In genomic region chr5:172088801-172089200, GRCh38 we compare ENCODE assay signal across 18 cellular contexts.
DNase-seq lines count a peak whose midpoint lies in the region; ATAC-seq and TF ChIP-seq lines count a peak whose summit lies in the region.
"Had no signal": no experiment of that assay in that cellular context is flagged by ENCODE, and none has a peak within 500 bp of the region (broad histone marks: within the 10 kb centered on the region; RNA-seq: fewer than 3 reads in every experiment).

No MANE protein-coding gene starts in this region.

- no peaks in the 10 kb centered on the region for H3K36me3 ChIP-seq in PC-3 (ENCODE audit: low read depth, low read length)
- H3K36me3 ChIP-seq in osteoblast (ENCODE audit: insufficient read depth, low read length) = peaks cover 25% of the 10 kb centered on the region
- H3K36me3 ChIP-seq in prostate gland = no peaks in the 10 kb centered on the region

- no peaks in the 10 kb centered on the region for H3K4me1 ChIP-seq in PC-3 (ENCODE audit: insufficient read depth, low read length)
- H3K4me1 ChIP-seq in osteoblast (ENCODE audit: insufficient read depth, low read length) = no peaks in the 10 kb centered on the region
- H3K4me1 ChIP-seq in prostate gland (replicated peaks) = no peaks in the 10 kb centered on the region
- H3K4me1 ChIP-seq: left lung had no signal

- H4K20me1 ChIP-seq in PC-3 (ENCODE audit: low read length) (no peaks in the 10 kb centered on the region), osteoblast (ENCODE audit: insufficient read depth, low read length) (no peaks in the 10 kb centered on the region)

- H3K27me3 ChIP-seq in PC-3 (ENCODE audit: low read length) (no peaks in the 10 kb centered on the region), osteoblast (ENCODE audit: insufficient read depth, low read length) (no peaks in the 10 kb centered on the region), prostate gland (replicated peaks; ENCODE audit: insufficient read depth) (no peaks in the 10 kb centered on the region)
- H3K27me3 ChIP-seq: left lung had no signal

- H3K9ac ChIP-seq in PC-3 (ENCODE audit: low read length) = no peak overlapping the region

- CTCF ChIA-PET in PC-3 (lab: Charles Lee) = no interaction called here

- H3K4me3 ChIP-seq in PC-3 (ENCODE audit: low read length) = no peak overlapping the region
- no peak overlapping the region for H3K4me3 ChIP-seq in osteoblast (ENCODE audit: insufficient read depth, low read length)
- H3K4me3 ChIP-seq in prostate gland = no peak overlapping the region
- H3K4me3 ChIP-seq: left lung, thoracic aorta had no signal

- no peak for TF ChIP-seq POLR2A in prostate gland (IDR thresholded peaks at IDR 0.05)

- peaks cover 70% of the 10 kb centered on the region for H3K36me3 Mint-ChIP-seq in central memory CD8-positive, alpha-beta T cell (ENCODE audit: insufficient read depth)

- POLR2A ChIA-PET in PC-3 (lab: Charles Lee; ENCODE audit: unreplicated experiment) = no interaction called here

- no peaks in the 10 kb centered on the region for H3K27me3 Mint-ChIP-seq in central memory CD8-positive, alpha-beta T cell
- H3K27me3 Mint-ChIP-seq: IgD-negative memory B cell had no signal

- TF ChIP-seq CTCF in PC-3 (conservative IDR thresholded peaks at IDR 0.05; ENCODE audit: low read depth, low read length) (no peak), osteoblast (IDR thresholded peaks at IDR 0.05; ENCODE audit: extremely low read depth, low read depth, low read length) (no peak), prostate gland (IDR thresholded peaks at IDR 0.05) (no peak)

- H3K4me2 ChIP-seq in PC-3 (ENCODE audit: low read length) = no peak overlapping the region
- no peak overlapping the region for H3K4me2 ChIP-seq in osteoblast (ENCODE audit: insufficient read depth, low read length)

- WGBS in prostate gland = 88% methylated on average over 2 of the region's 2 CpGs

- H3K4me1 Mint-ChIP-seq in central memory CD8-positive, alpha-beta T cell = no peaks in the 10 kb centered on the region

- DNase-seq in activated effector memory CD4-positive, alpha-beta T cell treated with anti-CD3 and anti-CD28 coated beads, Interleukin-2, amount 50 U/mL, for 16 hours = peak; percentile 41
- no peak for DNase-seq in activated effector memory CD4-positive, alpha-beta T cell treated with Interleukin-2 at 50 U/mL for 16 hours
- DNase-seq in PC-3 (no peak), osteoblast (ENCODE audit: insufficient read length, low spot score, missing footprints) (peak; percentile 19), prostate gland (ENCODE audit: low spot score) (no peak), KBM-7 (no peak)
- DNase-seq in central memory CD8-positive, alpha-beta T cell (ENCODE audit: low spot score in 2 of 2) = no peak
- DNase-seq: ACHN; activated CD4-positive, alpha-beta T cell treated with anti-CD3 and anti-CD28 coated beads, Interleukin-2, amount 50 U/mL, for 48 hours; C1 segment of cervical spinal cord; HFFc6; left lung; MM.1S; NCI-H2227 treated with DMSO at 0.1 percent for 48 hours had no signal

- peak overlapping the region; percentile 84 for H3K27ac Mint-ChIP-seq in central memory CD8-positive, alpha-beta T cell (ENCODE audit: low read depth)
- H3K27ac Mint-ChIP-seq: activated T-helper 2 cell treated with anti-CD3 and anti-CD28 coated beads, Interferon-gamma antibody, Interleukin-2, Interleukin-4, amounts not matched to agents 10 μg/mL and 5 μg/mL and 100 μg/mL, durations not matched to agents 14 hours and 24 hours and 36 hours; HFFc6 had no signal

- H3K4me3 Mint-ChIP-seq in central memory CD8-positive, alpha-beta T cell = no peak overlapping the region
- H3K4me3 Mint-ChIP-seq: HFFc6, IgD-negative memory B cell had no signal

- BruUV-seq in PC-3 (replicated peaks; lab: Mats Ljungman, UMichigan) = TSS peak; percentile 20

- no peak for ATAC-seq in PC-3
- ATAC-seq in central memory CD8-positive, alpha-beta T cell (replicated peaks; ENCODE audit: extremely low read depth, poor library complexity, severe bottlenecking) = no peak
- no peak for ATAC-seq in HG02981 (IDR thresholded peaks at IDR 0.05; ENCODE audit: unreplicated experiment)
- ATAC-seq: left lung had no signal

- no peaks in the 10 kb centered on the region for H3F3A ChIP-seq in PC-3 (ENCODE audit: low read length, unreplicated experiment)

- H3K27ac ChIP-seq in PC-3 (ENCODE audit: low read length) = no peak overlapping the region
- no peak overlapping the region for H3K27ac ChIP-seq in osteoblast (ENCODE audit: low read depth, low read length)
- H3K27ac ChIP-seq in prostate gland = no peak overlapping the region
- H3K27ac ChIP-seq: left lung, thoracic aorta had no signal

- no peaks in the 10 kb centered on the region for H3K9me2 ChIP-seq in PC-3 (replicated peaks; ENCODE audit: low read length)

- in situ Hi-C loops in KBM-7 (cut with MboI; ENCODE audit: low pct_unique_long_range_greater_than_20kb, low sequenced_read_pairs) = no loop called here

- no peak overlapping the region for H2AFZ ChIP-seq in PC-3 (ENCODE audit: low read length)
- H2AFZ ChIP-seq in osteoblast (ENCODE audit: low read length) = no peak overlapping the region

- H3K79me2 ChIP-seq in PC-3 (ENCODE audit: low read length) (no peaks in the 10 kb centered on the region), osteoblast (ENCODE audit: insufficient read depth, low read length) (no peaks in the 10 kb centered on the region)

- intact Hi-C loops in PC-3 (cut with micrococcal nuclease) = no loop called here
- intact Hi-C loops in prostate gland (cut with DNase I) = no loop called here

- no peaks in the 10 kb centered on the region for H3K9me3 Mint-ChIP-seq in central memory CD8-positive, alpha-beta T cell
- H3K9me3 Mint-ChIP-seq: activated T-helper 2 cell treated with anti-CD3 and anti-CD28 coated beads, Interferon-gamma antibody, Interleukin-2, Interleukin-4, amounts not matched to agents 10 μg/mL and 5 μg/mL and 100 μg/mL, durations not matched to agents 14 hours and 24 hours and 36 hours; HFFc6; IgD-negative memory B cell had no signal

- no peaks in the 10 kb centered on the region for H3K9me3 ChIP-seq in PC-3 (ENCODE audit: low read length)
- H3K9me3 ChIP-seq in osteoblast (ENCODE audit: low read depth, low read length) = no peaks in the 10 kb centered on the region
- no peaks in the 10 kb centered on the region for H3K9me3 ChIP-seq in prostate gland
- H3K9me3 ChIP-seq: left lung, thoracic aorta had no signal

Comparison
In these comparisons a context has a peak if more than half of its experiments do, and no peak if none do; other contexts are left out.
1. DNase-seq: peak in activated effector memory CD4-positive, alpha-beta T cell treated with anti-CD3 and anti-CD28 coated beads, Interleukin-2, amount 50 U/mL, for 16 hours (single experiment) and osteoblast (single experiment); none in activated effector memory CD4-positive, alpha-beta T cell treated with Interleukin-2 at 50 U/mL for 16 hours (single experiment), PC-3 (single experiment), central memory CD8-positive, alpha-beta T cell (0 of 2), prostate gland (single experiment) and KBM-7 (single experiment).